ENCODE assay signal across 22 cellular contexts in genomic region chr20:59406446-59406845, GRCh38.
"Had no signal": no experiment of that assay in that cellular context is flagged by ENCODE, and none has a peak within 500 bp of the region (broad histone marks: within the 10 kb centered on the region; RNA-seq: fewer than 3 reads in every experiment).

No MANE protein-coding gene starts in this region.

- H3K9ac ChIP-seq: parathyroid adenoma had no signal

- FAIRE-seq: endothelial cell of umbilical vein, small intestine had no signal

- ATAC-seq: mucosa of descending colon; natural killer cell treated with Interleukin-12 subunit alpha and Interleukin-12 subunit beta and Interleukin-15 and Interleukin-18, amount 100 ng/mL, for 72 hours; stimulated activated naive B cell treated with anti-CD40 and anti-IgM and Interleukin-4, amounts not matched to agents 10 μg/mL and 1 μg/mL and 100 μg/mL, for 72 hours; stimulated activated naive CD8-positive, alpha-beta T cell treated with anti-CD3 and anti-CD28 coated beads, Interleukin-15, amount 100 ng/mL, for 72 hours; upper lobe of right lung had no signal

- DNase-seq: dermis blood vessel endothelial cell; effector memory CD4-positive, alpha-beta T cell; foreskin melanocyte; left cardiac atrium; mesenchymal stem cell; mucosa of descending colon; naive B cell; small intestine; stimulated activated CD4-positive, alpha-beta T cell treated with anti-CD3 and anti-CD28 coated beads, Interleukin-15, amount 100 ng/mL, for 24 hours; stimulated activated CD4-positive, alpha-beta T cell treated with anti-CD3 and anti-CD28 coated beads, Interleukin-2, amount 100 ng/mL, for 48 hours; stimulated activated naive B cell treated with anti-CD40 and anti-IgM and Interleukin-4, amounts not matched to agents 10 μg/mL and 1 μg/mL and 100 μg/mL, for 72 hours; stimulated activated naive CD8-positive, alpha-beta T cell treated with anti-CD3 and anti-CD28 coated beads, Interleukin-15, amount 100 ng/mL, for 72 hours; transverse colon; upper lobe of right lung had no signal

- H3K4me3 ChIP-seq: cardiac muscle cell, coronary artery, esophagus muscularis mucosa, hepatocyte, mucosa of descending colon, suprapubic skin, transverse colon, upper lobe of right lung had no signal

- H3K36me3 ChIP-seq: cardiac muscle cell, esophagus muscularis mucosa, suprapubic skin, transverse colon, upper lobe of right lung had no signal

- H3K9me3 ChIP-seq: esophagus muscularis mucosa, mucosa of descending colon, suprapubic skin, transverse colon, upper lobe of right lung had no signal

- H3K27ac ChIP-seq: cardiac muscle cell, coronary artery, hepatocyte, parathyroid adenoma, suprapubic skin, transverse colon, upper lobe of right lung had no signal
